8 cellular contexts compared by ENCODE assay signal in genomic region chr17:83205387-83206035, GRCh38.
A peak's percentile ranks its signal among the peaks of the same experiment; 100 is the strongest.
DNase-seq lines count a peak whose midpoint lies in the region; ATAC-seq and TF ChIP-seq lines count a peak whose summit lies in the region.
"Not testable (repeated sequence)": the region's sequence is repeated elsewhere in the genome, so short reads cannot be mapped to it uniquely, and the experiment has no call there.

No MANE protein-coding gene starts in this region.

- not testable (repeated sequence) for TF ChIP-seq POLR2A in IMR-90 (IDR thresholded peaks at IDR 0.05; ENCODE audit: low read depth, low read length); body of pancreas (IDR thresholded peaks at IDR 0.05)

- not testable (repeated sequence) for H3K79me1 ChIP-seq in IMR-90 (ENCODE audit: low read depth in 1 of 2, low read length in 2 of 2)

- no CpG with 5 or more reads among the region's 50 CpGs for WGBS in IMR-90 (ENCODE audit: extremely low coverage in 2 of 2, insufficient read length in 1 of 2), 2 experiments
- 6% methylated on average over 11 of the region's 50 CpGs; no CpG with 5 or more reads in 1 of the 2 donors for WGBS in body of pancreas, 2 donors

- POLR2A ChIA-PET in IMR-90 (lab: Charles Lee; ENCODE audit: unreplicated experiment): not testable (repeated sequence)

- H2AK9ac ChIP-seq in IMR-90 (replicated peaks; ENCODE audit: low read depth, low read length, poor library complexity): not testable (repeated sequence)

- not testable (repeated sequence) for H2BK20ac ChIP-seq in IMR-90 (ENCODE audit: low read depth, low read length)

- H3K36me3 Mint-ChIP-seq in nephron (ENCODE audit: low read depth): not testable (repeated sequence)

- not testable (repeated sequence) for H3K9ac ChIP-seq in IMR-90 (ENCODE audit: low read depth, low read length)

- H3K9me3 Mint-ChIP-seq in nephron: not testable (repeated sequence)

- H3K4me2 ChIP-seq in IMR-90 (ENCODE audit: low read depth, low read length): not testable (repeated sequence)

- H3K9me3 ChIP-seq in IMR-90 (ENCODE audit: control insufficient read depth, insufficient read depth, low read length); body of pancreas; cardiac muscle cell (ENCODE audit: low read depth): not testable (repeated sequence)

- peak; percentile 36 for TF ChIP-seq RAD21 in IMR-90 (IDR thresholded peaks at IDR 0.05; ENCODE audit: low read length)

- H2BK120ac ChIP-seq in IMR-90 (ENCODE audit: low read depth, low read length): not testable (repeated sequence)

- dilution Hi-C loops in IMR-90 (cut with HindIII; ENCODE audit: low sequenced_read_pairs, unreplicated experiment): not testable (repeated sequence)

- not testable (repeated sequence) for H3K23ac ChIP-seq in IMR-90 (ENCODE audit: low read depth, low read length)

- peaks cover 18% of the 10 kb centered on the region for H3K9me1 ChIP-seq in IMR-90 (ENCODE audit: insufficient read depth, low read length)

- H3K18ac ChIP-seq in IMR-90 (ENCODE audit: low read depth, low read length): not testable (repeated sequence)

- peaks cover 14% of the 10 kb centered on the region for H3K4me1 Mint-ChIP-seq in nephron

- H2AK5ac ChIP-seq in IMR-90 (ENCODE audit: low read depth, low read length): not testable (repeated sequence)

- not testable (repeated sequence) for H4K8ac ChIP-seq in IMR-90 (ENCODE audit: low read depth in 2 of 2, low read length in 2 of 2)

- H3K4ac ChIP-seq in IMR-90 (ENCODE audit: low read depth, low read length): not testable (repeated sequence)

- not testable (repeated sequence) for H2BK5ac ChIP-seq in IMR-90 (ENCODE audit: low read depth, low read length, poor library complexity, severe bottlenecking)

- H4K20me1 ChIP-seq in IMR-90 (ENCODE audit: insufficient read depth, low read length): not testable (repeated sequence)

- in situ Hi-C loops in IMR-90 (cut with MboI; ENCODE audit: low sequenced_read_pairs): not testable (repeated sequence)

- peak; percentile 72 for DNase-seq in CD1c-positive myeloid dendritic cell (ENCODE audit: extremely low spot score)
- not testable (repeated sequence) for DNase-seq in IMR-90
- DNase-seq in SIG-M5 treated with dmso at 0.1 percent for 504 hours (lab: John Stamatoyannopoulos, UW; ENCODE audit: unreplicated experiment): peak; percentile 37
- DNase-seq in activated CD8-positive, alpha-beta memory T cell treated with anti-CD3 and anti-CD28 coated beads for 24 hours: peak; percentile 79
- DNase-seq in body of pancreas: peak; percentile 50 to 71 (median 64)
- peak; percentile 13 to 71 for DNase-seq in cardiac muscle cell (ENCODE audit: low read depth in 1 of 2, low spot score in 1 of 2)
- DNase-seq in stimulated activated CD4-positive, alpha-beta T cell treated with anti-CD3 and anti-CD28 coated beads, TNF-alpha, amount 100 ng/mL, for 48 hours (ENCODE audit: low read depth in 3 of 3): peak in 2 of 3 donors; percentile 40 to 58

- not testable (repeated sequence) for H4K5ac ChIP-seq in IMR-90 (ENCODE audit: low read depth, low read length)

- H3K4me3 Mint-ChIP-seq in nephron: not testable (repeated sequence)

- not testable (repeated sequence) for H3K36me3 ChIP-seq in IMR-90 (ENCODE audit: control insufficient read depth, insufficient read depth, low read length); body of pancreas (replicated peaks in 1 of 2; ENCODE audit: insufficient read depth in 1 of 2, low read depth in 2 of 2); cardiac muscle cell

- intact Hi-C loops in IMR-90 (cut with micrococcal nuclease); body of pancreas (cut with DNase I): not testable (repeated sequence)

- not testable (repeated sequence) for H2AFZ ChIP-seq in IMR-90 (replicated peaks; ENCODE audit: low read length, poor library complexity)

- H3K27ac ChIP-seq in IMR-90 (ENCODE audit: insufficient read depth, low read length); body of pancreas; cardiac muscle cell: not testable (repeated sequence)

- H2BK15ac ChIP-seq in IMR-90 (ENCODE audit: low read depth, low read length): not testable (repeated sequence)

- peak overlapping the region in 1 of 3 experiments; percentile 43 for H3K27ac Mint-ChIP-seq in nephron

- H3K4me3 ChIP-seq in IMR-90 (ENCODE audit: insufficient read depth, low read depth, low read length); body of pancreas; cardiac muscle cell: not testable (repeated sequence)

- BruUV-seq in IMR-90 (replicated peaks; lab: Mats Ljungman, UMichigan): not testable (repeated sequence)

- TF ChIP-seq CTCF in IMR-90 (conservative IDR thresholded peaks at IDR 0.05; ENCODE audit: low read depth, low read length) (peak; percentile 33), body of pancreas (IDR thresholded peaks at IDR 0.05) (peak; percentile 16 to 74 (median 57)), cardiac muscle cell (IDR thresholded peaks at IDR 0.05; ENCODE audit: low read depth, low read length) (peak; percentile 34), nephron (IDR thresholded peaks at IDR 0.05; ENCODE audit: unreplicated experiment in 3 of 3) (peak; percentile 65 to 81 (median 73))

- H4K91ac ChIP-seq in IMR-90 (ENCODE audit: insufficient read depth, low read depth, low read length): not testable (repeated sequence)

- H3K4me1 ChIP-seq in IMR-90 (ENCODE audit: control insufficient read depth, insufficient read depth, low read length): peaks cover 15% of the 10 kb centered on the region
- H3K4me1 ChIP-seq in body of pancreas; cardiac muscle cell (ENCODE audit: low read depth): not testable (repeated sequence)

- not testable (repeated sequence) for ATAC-seq in IMR-90 (ENCODE audit: low read depth); body of pancreas

- CTCF ChIA-PET in IMR-90 (lab: Yijun Ruan, JAX): not testable (repeated sequence)

- H3K56ac ChIP-seq in IMR-90 (ENCODE audit: extremely low read depth, insufficient read depth, low read length): not testable (repeated sequence)

- not testable (repeated sequence) for H3K27me3 ChIP-seq in IMR-90 (ENCODE audit: control insufficient read depth, insufficient read depth, low read length); body of pancreas; cardiac muscle cell

- not testable (repeated sequence) for H3K27me3 Mint-ChIP-seq in nephron (ENCODE audit: low read depth)

- H3K14ac ChIP-seq in IMR-90 (replicated peaks; ENCODE audit: low read depth, low read length): not testable (repeated sequence)

TF ChIP-seq in IMR-90, 13 proteins besides CTCF, POLR2A, EP300 and RAD21:
- TF ChIP-seq SMC3 (IDR thresholded peaks at IDR 0.05; ENCODE audit: low read depth, low read length): 0 out of 2 replicates have a peak, but pooled peaks have one; percentile 11
TF ChIP-seq in IMR-90: peak in this region for 1; not testable (repeated sequence) for 12.
